In the genomic region with DNA sequence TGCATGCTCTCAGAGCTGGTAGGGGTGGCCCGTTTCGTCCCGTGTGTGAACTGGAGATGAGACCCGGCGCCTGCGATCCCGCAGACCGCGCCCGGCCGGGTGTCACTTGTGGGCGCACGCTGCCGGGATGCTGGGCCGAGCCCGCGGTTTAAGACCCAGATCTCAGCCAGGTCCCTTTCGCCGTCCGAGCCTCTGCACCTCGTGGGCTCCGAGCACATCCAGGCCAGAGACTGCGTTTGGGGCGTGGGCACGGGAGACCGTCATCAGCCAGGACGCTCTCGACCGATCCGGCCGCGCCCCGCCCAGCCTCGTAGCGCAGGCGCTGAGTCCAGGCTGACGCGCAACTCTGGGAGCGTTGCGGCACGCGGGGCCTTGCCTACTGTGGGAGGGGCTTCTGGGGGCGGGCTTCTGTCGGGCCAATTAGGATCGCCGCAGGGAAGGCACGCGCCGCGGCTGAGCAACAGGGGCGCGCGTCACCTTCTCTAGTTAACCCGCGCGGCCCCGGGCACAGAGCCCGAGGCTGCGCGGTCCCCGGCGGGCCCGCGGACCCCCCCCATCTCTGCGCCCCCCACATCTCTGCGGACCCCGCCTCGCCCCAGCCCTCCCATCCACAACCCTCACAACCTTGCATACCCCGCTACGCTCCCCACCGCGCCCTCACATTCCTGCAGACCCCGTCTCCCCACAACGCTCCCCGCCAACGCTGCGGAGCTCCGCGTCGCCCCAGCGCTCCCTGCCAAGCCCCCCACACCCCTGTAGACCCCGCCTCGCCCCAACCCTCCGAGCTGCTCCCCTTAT, we compare ENCODE assay signal across 8 cellular contexts. TPM values are rescaled to one million over a fixed set of nuclear protein-coding genes. Genes with fewer than 3 reads are reported as not detected.
DNase-seq lines count a peak whose midpoint lies in the region; ATAC-seq and TF ChIP-seq lines count a peak whose summit lies in the region.

No MANE protein-coding gene starts in this region.

- H3K4me3 Mint-ChIP-seq in T-helper 17 cell = peak overlapping the region; percentile 97

- in situ Hi-C loops in GM13976 (cut with MboI; ENCODE audit: low sequenced_read_pairs, unreplicated experiment) = no loop called here

- intact Hi-C loops in vagina (cut with DNase I) = no loop called here

- no peak for TF ChIP-seq CTCF in GM13976 (IDR thresholded peaks at IDR 0.05; ENCODE audit: borderline replicate concordance, control extremely low read depth, extremely low read depth, insufficient read depth, missing control alignments)
- TF ChIP-seq CTCF in right atrium auricular region (IDR thresholded peaks at IDR 0.05) = no peak
- TF ChIP-seq CTCF in vagina (IDR thresholded peaks at IDR 0.05) = no peak

- H3K27ac Mint-ChIP-seq in T-helper 17 cell = peak overlapping the region; percentile 96

- H3K27ac ChIP-seq in angular gyrus (ENCODE audit: low read depth, low read length) (peak overlapping the region; percentile 90), right atrium auricular region (peak overlapping the region; percentile 95 to 97), vagina (peak overlapping the region; percentile 99)

- ATAC-seq in HG02884 (IDR thresholded peaks at IDR 0.05; ENCODE audit: unreplicated experiment) (peak; percentile 80), T-helper 17 cell (peak; percentile 91)

- peaks cover 25% of the 10 kb centered on the region for H3K36me3 ChIP-seq in right atrium auricular region
- H3K36me3 ChIP-seq in vagina = peaks cover 0 to 21% of the 10 kb centered on the region in 2 donors

- H3K4me1 Mint-ChIP-seq in T-helper 17 cell = peaks cover 17% of the 10 kb centered on the region

- H3K27me3 Mint-ChIP-seq in T-helper 17 cell = no peaks in the 10 kb centered on the region

- H3K27me3 ChIP-seq in right atrium auricular region (no peaks in the 10 kb centered on the region), vagina (no peaks in the 10 kb centered on the region)

- TF ChIP-seq POLR2A in vagina (IDR thresholded peaks at IDR 0.05) = peak in 1 of 2 donors; percentile 60

- peak; percentile 98 for DNase-seq in GM13976 (ENCODE audit: low spot score)
- DNase-seq in NCI-H1694 (lab: John Stamatoyannopoulos, UW) = peak; percentile 84
- DNase-seq in T-helper 17 cell = peak; percentile 95
- peak; percentile 99 for DNase-seq in right atrium auricular region (ENCODE audit: low spot score)
- DNase-seq in putamen (ENCODE audit: low spot score) = peak; percentile 97
- peak in 1 of 2 donors; percentile 98 for DNase-seq in vagina (ENCODE audit: extremely low spot score in 2 of 2)

- H3K4me3 ChIP-seq in right atrium auricular region (peak overlapping the region; percentile 65 to 76), vagina (peak overlapping the region; percentile 83 to 88)

- H3K36me3 Mint-ChIP-seq in T-helper 17 cell (ENCODE audit: low read depth) = peaks cover 2% of the 10 kb centered on the region

- H3K4me1 ChIP-seq in right atrium auricular region (peaks cover 0 to 23% of the 10 kb centered on the region in 2 donors), vagina (peaks cover 29% of the 10 kb centered on the region)

- H3K9me3 ChIP-seq in T-helper 17 cell (ENCODE audit: control insufficient read depth, low read length, poor library complexity, severe bottlenecking) (no peaks in the 10 kb centered on the region), right atrium auricular region (no peaks in the 10 kb centered on the region), vagina (no peaks in the 10 kb centered on the region)

RNA-seq across cellular contexts. Expression of gene CEMP1, which starts 0.7 kb away (rescaled TPM):
- total RNA-seq in T-helper 17 cell (under 1 TPM; 0.23 to 0.75 TPM), right atrium auricular region (1 to 10 TPM in 1 of 2 donors, not detected in 1; 1.5 TPM), vagina (not detected)

RNA-seq across cellular contexts. Expression of gene PDPK1, which starts 5.9 kb away (rescaled TPM):
- total RNA-seq in T-helper 17 cell (10 to 100 TPM; 65.5 to 69.7 TPM), right atrium auricular region (10 to 100 TPM; 25.0 to 29.5 TPM), vagina (29.2 TPM)

RNA-seq across cellular contexts. Expression of gene AMDHD2, which starts 11.7 kb away (rescaled TPM):
- total RNA-seq in T-helper 17 cell = 100 to 1,000 TPM; 189 to 206 TPM
- 10 to 100 TPM; 10.6 to 12.6 TPM for total RNA-seq in right atrium auricular region
- total RNA-seq in vagina = 25.5 TPM

RNA-seq across cellular contexts. Expression of gene ATP6V0C, which starts 18.1 kb away (rescaled TPM):
- total RNA-seq in T-helper 17 cell = 100 to 1,000 TPM; 188 to 189 TPM
- 100 to 1,000 TPM in 1 of 2 donors, 10 to 100 TPM in 1; 63.7 to 107 TPM for total RNA-seq in right atrium auricular region
- 133 TPM for total RNA-seq in vagina

RNA-seq across cellular contexts. Expression of gene TBC1D24, which starts 57.0 kb away (rescaled TPM):
- total RNA-seq in T-helper 17 cell (1 to 10 TPM; 4.4 to 8.4 TPM), right atrium auricular region (10 to 100 TPM in 1 of 2 donors, 1 to 10 TPM in 1; 9.6 to 10.5 TPM), vagina (9.6 TPM)
